ENCODE assay signal across 13 cellular contexts in the genomic region with DNA sequence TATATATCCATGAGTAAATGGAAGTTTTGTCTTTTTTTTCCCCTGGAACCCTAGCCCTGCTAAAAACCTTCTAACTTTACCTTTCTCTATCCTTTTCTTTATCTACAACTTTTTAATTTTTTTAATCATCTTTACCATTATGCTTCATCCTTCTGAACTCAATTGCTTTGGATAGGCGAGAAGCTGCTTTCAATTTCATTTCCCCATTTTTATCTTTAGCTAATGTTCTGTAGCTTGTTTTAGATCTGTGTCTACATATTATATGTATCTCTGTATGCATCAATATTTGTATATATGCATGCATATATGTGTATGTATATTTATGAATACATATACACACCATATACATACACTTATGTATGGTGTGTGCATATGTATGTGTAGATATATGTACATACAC. TPM values are rescaled to one million over a fixed set of nuclear protein-coding genes. Genes with fewer than 3 reads are reported as not detected.
DNase-seq lines count a peak whose midpoint lies in the region; ATAC-seq and TF ChIP-seq lines count a peak whose summit lies in the region.
"Had no signal": no experiment of that assay in that cellular context is flagged by ENCODE, and none has a peak within 500 bp of the region (broad histone marks: within the 10 kb centered on the region; RNA-seq: fewer than 3 reads in every experiment).

No MANE protein-coding gene starts in this region.

- peaks cover 79% of the 10 kb centered on the region for H3K36me3 Mint-ChIP-seq in activated T-helper 2 cell treated with anti-CD3 and anti-CD28 coated beads, Interferon-gamma antibody, Interleukin-2, Interleukin-4, amounts not matched to agents 10 μg/mL and 5 μg/mL and 100 μg/mL, durations not matched to agents 14 hours and 24 hours and 36 hours (ENCODE audit: low read depth)

- H3K36me3 ChIP-seq in esophagus muscularis mucosa = no peaks in the 10 kb centered on the region

- no peaks in the 10 kb centered on the region for H3K9me3 ChIP-seq in esophagus muscularis mucosa
- H3K9me3 ChIP-seq: upper lobe of left lung had no signal

- peaks cover 67% of the 10 kb centered on the region for H3K4me1 Mint-ChIP-seq in activated T-helper 2 cell treated with anti-CD3 and anti-CD28 coated beads, Interferon-gamma antibody, Interleukin-2, Interleukin-4, amounts not matched to agents 10 μg/mL and 5 μg/mL and 100 μg/mL, durations not matched to agents 14 hours and 24 hours and 36 hours (ENCODE audit: low read depth)

- WGBS in esophagus muscularis mucosa = 86% methylated on average over 1 of the region's 1 CpG

- TF ChIP-seq POLR2A in esophagus muscularis mucosa (IDR thresholded peaks at IDR 0.05; ENCODE audit: low read depth) = no peak

- H3K27ac Mint-ChIP-seq in activated T-helper 2 cell treated with anti-CD3 and anti-CD28 coated beads, Interferon-gamma antibody, Interleukin-2, Interleukin-4, amounts not matched to agents 10 μg/mL and 5 μg/mL and 100 μg/mL, durations not matched to agents 14 hours and 24 hours and 36 hours = peak overlapping the region; percentile 14

- H3K9me3 Mint-ChIP-seq in activated T-helper 2 cell treated with anti-CD3 and anti-CD28 coated beads, Interferon-gamma antibody, Interleukin-2, Interleukin-4, amounts not matched to agents 10 μg/mL and 5 μg/mL and 100 μg/mL, durations not matched to agents 14 hours and 24 hours and 36 hours = no peaks in the 10 kb centered on the region

- H3K27ac ChIP-seq in esophagus muscularis mucosa (replicated peaks in 1 of 4) = no peak overlapping the region
- no peak overlapping the region for H3K27ac ChIP-seq in foreskin keratinocyte
- H3K27ac ChIP-seq: KMS-11, upper lobe of left lung had no signal

- intact Hi-C loops in activated T-helper 2 cell treated with anti-CD3 and anti-CD28 coated beads, Interferon-gamma antibody, Interleukin-2, Interleukin-4, amounts not matched to agents 10 μg/mL and 5 μg/mL and 100 μg/mL, durations not matched to agents 14 hours and 24 hours and 36 hours (cut with micrococcal nuclease) = no loop called here
- intact Hi-C loops in esophagus muscularis mucosa (cut with DNase I) = no loop called here

- ATAC-seq in GM18498 (IDR thresholded peaks at IDR 0.05; ENCODE audit: unreplicated experiment) (peak; percentile 75), GM19463 (IDR thresholded peaks at IDR 0.05; ENCODE audit: unreplicated experiment) (peak; percentile 52), HG03175 (IDR thresholded peaks at IDR 0.05; ENCODE audit: unreplicated experiment) (peak; percentile 64), foreskin keratinocyte (no peak)

- peaks cover 0 to 6% (median 2%) of the 10 kb centered on the region in 4 donors for H3K4me1 ChIP-seq in esophagus muscularis mucosa
- H3K4me1 ChIP-seq in foreskin keratinocyte = no peaks in the 10 kb centered on the region

- no peak for TF ChIP-seq EP300 in esophagus muscularis mucosa (IDR thresholded peaks at IDR 0.05)

- H3K4me3 Mint-ChIP-seq in activated T-helper 2 cell treated with anti-CD3 and anti-CD28 coated beads, Interferon-gamma antibody, Interleukin-2, Interleukin-4, amounts not matched to agents 10 μg/mL and 5 μg/mL and 100 μg/mL, durations not matched to agents 14 hours and 24 hours and 36 hours (ENCODE audit: low read depth) = no peak overlapping the region

- DNase-seq in activated T-helper 2 cell treated with anti-CD3 and anti-CD28 coated beads, Interferon-gamma antibody, Interleukin-2, Interleukin-4, amounts not matched to agents 10 μg/mL and 5 μg/mL and 100 μg/mL, durations not matched to agents 14 hours and 24 hours and 36 hours (ENCODE audit: low spot score) = no peak
- DNase-seq in esophagus muscularis mucosa (ENCODE audit: extremely low spot score) = no peak
- DNase-seq in foreskin keratinocyte = no peak
- DNase-seq in stimulated activated CD4-positive, alpha-beta T cell treated with anti-CD3 and anti-CD28 coated beads, Interleukin-12 subunit alpha, Interleukin-12 subunit beta, amount 100 ng/mL, for 4 hours = no peak
- DNase-seq in SKM-1 treated with dmso at 0.1 percent for 144 hours (lab: John Stamatoyannopoulos, UW; ENCODE audit: unreplicated experiment) = no peak
- DNase-seq: glutamatergic neuron, NCI-H446, upper lobe of left lung had no signal

- H3K27me3 ChIP-seq in esophagus muscularis mucosa (peaks cover 0 to 8% (median 0%) of the 10 kb centered on the region in 4 donors), foreskin keratinocyte (peaks cover 17% of the 10 kb centered on the region)
- H3K27me3 ChIP-seq: upper lobe of left lung had no signal

- no peak overlapping the region for H3K4me3 ChIP-seq in esophagus muscularis mucosa
- H3K4me3 ChIP-seq: lung, upper lobe of left lung had no signal

- no peaks in the 10 kb centered on the region for H3K27me3 Mint-ChIP-seq in activated T-helper 2 cell treated with anti-CD3 and anti-CD28 coated beads, Interferon-gamma antibody, Interleukin-2, Interleukin-4, amounts not matched to agents 10 μg/mL and 5 μg/mL and 100 μg/mL, durations not matched to agents 14 hours and 24 hours and 36 hours (ENCODE audit: low read depth)

- TF ChIP-seq CTCF in esophagus muscularis mucosa (IDR thresholded peaks at IDR 0.05) (no peak), foreskin keratinocyte (conservative IDR thresholded peaks at IDR 0.05) (no peak)

RNA-seq across cellular contexts. Expression of gene PTPRC, which starts 57.4 kb away (rescaled TPM):
- 321 and 333 TPM in 2 replicates for total RNA-seq in activated T-helper 2 cell treated with anti-CD3 and anti-CD28 coated beads, Interferon-gamma antibody, Interleukin-2, Interleukin-4, amounts not matched to agents 10 μg/mL and 5 μg/mL and 100 μg/mL, durations not matched to agents 14 hours and 24 hours and 36 hours
- 10 to 100 TPM in 2 of 4 donors, 1 to 10 TPM in 2; 7.0 to 40.3 (median 10.0) TPM for total RNA-seq in esophagus muscularis mucosa
- not detected in 2 replicates for total RNA-seq in foreskin keratinocyte
- not detected in 2 replicates for polyA plus RNA-seq in foreskin keratinocyte
